Comparison of ENCODE assay signal across 12 cellular contexts in genomic region chr11:70326365-70326803, GRCh38. TPM values are rescaled to one million over a fixed set of nuclear protein-coding genes. Genes with fewer than 3 reads are reported as not detected.
DNase-seq lines count a peak whose midpoint lies in the region; ATAC-seq and TF ChIP-seq lines count a peak whose summit lies in the region.
"Had no signal": no experiment of that assay in that cellular context is flagged by ENCODE, and none has a peak within 500 bp of the region (broad histone marks: within the 10 kb centered on the region; RNA-seq: fewer than 3 reads in every experiment).

No MANE protein-coding gene starts in this region.

- no peaks in the 10 kb centered on the region for H3K9me3 Mint-ChIP-seq in HFFc6
- H3K9me3 Mint-ChIP-seq in activated CD4-positive, alpha-beta memory T cell treated with anti-CD3 and anti-CD28 coated beads for 36 hours, result no peaks in the 10 kb centered on the region
- H3K9me3 Mint-ChIP-seq: brain had no signal

- WGBS in suprapubic skin, result 37% methylated on average over 5 of the region's 5 CpGs

- H3K36me3 Mint-ChIP-seq in HFFc6 (ENCODE audit: low read depth), result peaks cover 34% of the 10 kb centered on the region
- H3K36me3 Mint-ChIP-seq in activated CD4-positive, alpha-beta memory T cell treated with anti-CD3 and anti-CD28 coated beads for 36 hours, result peaks cover 37% of the 10 kb centered on the region

- H3K4me1 Mint-ChIP-seq in HFFc6 (ENCODE audit: low read depth), result peaks cover 25% of the 10 kb centered on the region
- peaks cover 3% of the 10 kb centered on the region for H3K4me1 Mint-ChIP-seq in activated CD4-positive, alpha-beta memory T cell treated with anti-CD3 and anti-CD28 coated beads for 36 hours (ENCODE audit: low read depth)

- peak overlapping the region; percentile 2 for H3K4me3 ChIP-seq in lower lobe of right lung
- H3K4me3 ChIP-seq in suprapubic skin, result no peak overlapping the region

- no peaks in the 10 kb centered on the region; the same call in 1 of the 2 replicates for H3K27me3 Mint-ChIP-seq in HFFc6 (ENCODE audit: insufficient read depth)
- no peaks in the 10 kb centered on the region for H3K27me3 Mint-ChIP-seq in activated CD4-positive, alpha-beta memory T cell treated with anti-CD3 and anti-CD28 coated beads for 36 hours
- H3K27me3 Mint-ChIP-seq: brain had no signal

- TF ChIP-seq POLR2A in suprapubic skin (IDR thresholded peaks at IDR 0.05) (no peak), erythroblast (IDR thresholded peaks at IDR 0.05; ENCODE audit: low read length) (no peak)

- H3K27ac ChIP-seq in cingulate gyrus (ENCODE audit: low read depth, low read length) (peak overlapping the region; percentile 41), lower lobe of right lung (peak overlapping the region; percentile 79), suprapubic skin (peak overlapping the region; percentile 46)

- POLR2A ChIA-PET in activated CD4-positive, alpha-beta memory T cell treated with anti-CD3 and anti-CD28 coated beads for 36 hours (lab: Charles Lee), result no interaction called here

- CTCF ChIA-PET in activated CD4-positive, alpha-beta memory T cell treated with anti-CD3 and anti-CD28 coated beads for 36 hours (lab: Charles Lee), result no interaction called here

- peak; percentile 17 for DNase-seq in HFFc6
- no peak for DNase-seq in lower lobe of right lung
- DNase-seq in suprapubic skin (ENCODE audit: low spot score in 2 of 2), result no peak
- no peak for DNase-seq in NCI-H2171 (lab: John Stamatoyannopoulos, UW)
- no peak for DNase-seq in erythroblast (lab: John Stamatoyannopoulos, UW)
- DNase-seq in NCI-H128 (lab: John Stamatoyannopoulos, UW; ENCODE audit: unreplicated experiment), result no peak
- no peak for DNase-seq in activated CD4-positive, alpha-beta memory T cell treated with anti-CD3 and anti-CD28 coated beads for 36 hours
- DNase-seq: activated CD4-positive, alpha-beta T cell treated with anti-CD3 and anti-CD28 coated beads, Interleukin-2, amount 50 U/mL, for 4 hours; Kasumi-1 had no signal

- no peaks in the 10 kb centered on the region for H3K9me3 ChIP-seq in lower lobe of right lung
- no peaks in the 10 kb centered on the region for H3K9me3 ChIP-seq in suprapubic skin

- H3K27ac Mint-ChIP-seq in HFFc6, result peak overlapping the region; percentile 61
- no peak overlapping the region for H3K27ac Mint-ChIP-seq in activated CD4-positive, alpha-beta memory T cell treated with anti-CD3 and anti-CD28 coated beads for 36 hours

- H3K27me3 ChIP-seq in lower lobe of right lung (ENCODE audit: low read depth) (no peaks in the 10 kb centered on the region), suprapubic skin (no peaks in the 10 kb centered on the region)

- peaks cover 71% of the 10 kb centered on the region for H3K36me3 ChIP-seq in lower lobe of right lung
- H3K36me3 ChIP-seq in suprapubic skin, result peaks cover 52% of the 10 kb centered on the region

- peak; percentile 87 for ATAC-seq in lower lobe of right lung
- ATAC-seq: Panc1 had no signal

- TF ChIP-seq EP300 in suprapubic skin (IDR thresholded peaks at IDR 0.05), result no peak

- H3K4me3 Mint-ChIP-seq in HFFc6, result no peak overlapping the region
- no peak overlapping the region for H3K4me3 Mint-ChIP-seq in activated CD4-positive, alpha-beta memory T cell treated with anti-CD3 and anti-CD28 coated beads for 36 hours
- H3K4me3 Mint-ChIP-seq: brain had no signal

- TF ChIP-seq CTCF in HFFc6 (IDR thresholded peaks at IDR 0.05), result no peak
- no peak for TF ChIP-seq CTCF in lower lobe of right lung (IDR thresholded peaks at IDR 0.05)
- no peak for TF ChIP-seq CTCF in suprapubic skin (IDR thresholded peaks at IDR 0.05)

- intact Hi-C loops in lower lobe of right lung (cut with DNase I), result no loop called here
- intact Hi-C loops in activated CD4-positive, alpha-beta memory T cell treated with anti-CD3 and anti-CD28 coated beads for 36 hours (cut with micrococcal nuclease), result no loop called here

- H3K4me1 ChIP-seq in lower lobe of right lung (peaks cover 40% of the 10 kb centered on the region), suprapubic skin (peaks cover 12% of the 10 kb centered on the region)

RNA-seq across cellular contexts. Expression of gene PPFIA1, which starts 55.9 kb away (rescaled TPM):
- 10 to 100 TPM; 29.4 to 40.0 (median 32.7) TPM for total RNA-seq in HFFc6 (2021; fragmentation: NEBNext Ultra II Directional; extraction: Animal tissue kit (Norgen Biotek cat#: 25700))
- total RNA-seq in lower lobe of right lung (81.0 TPM), suprapubic skin (100 to 1,000 TPM in 1 of 4 donors, 10 to 100 TPM in 3; 34.9 to 141 (median 69.7) TPM)
- total RNA-seq in activated CD4-positive, alpha-beta memory T cell treated with anti-CD3 and anti-CD28 coated beads for 36 hours, result 10 to 100 TPM; 23.1 to 26.7 TPM
